In the genomic region with DNA sequence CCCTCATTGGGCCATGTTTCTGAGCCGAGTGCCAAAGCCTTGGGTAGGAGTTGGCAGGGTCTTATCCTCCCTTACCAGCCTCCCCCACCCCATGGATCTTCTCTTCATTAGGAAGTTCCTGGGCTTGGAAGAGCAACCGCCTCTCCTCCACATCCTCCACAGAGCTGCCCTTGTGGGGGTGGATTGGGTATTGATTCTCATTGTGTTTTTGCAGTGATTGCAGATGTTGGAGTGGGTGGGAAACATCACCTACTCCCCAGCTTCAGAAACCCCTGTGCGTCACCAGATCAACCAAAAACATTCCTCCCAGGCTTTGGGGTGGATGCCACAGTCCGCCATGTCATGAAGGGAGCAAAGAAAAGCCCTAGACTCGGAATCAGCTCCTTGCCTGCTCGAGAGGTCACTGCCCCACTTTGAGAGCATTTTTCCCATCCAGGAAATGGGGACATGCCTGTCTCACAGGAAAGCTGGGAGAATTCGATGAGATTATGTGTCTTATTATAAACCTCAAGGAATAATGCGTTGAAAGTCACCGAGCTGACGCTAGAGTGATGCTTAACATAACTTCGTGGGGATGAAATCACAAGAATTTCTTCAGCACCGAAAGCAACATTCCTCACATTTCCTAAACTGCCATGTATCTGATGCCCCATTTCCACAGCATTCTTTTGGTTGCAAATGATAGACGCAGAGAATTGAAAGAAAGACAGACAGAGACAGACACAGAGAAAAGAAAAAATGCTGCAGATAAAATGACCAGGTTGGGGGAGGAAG, we compare ENCODE assay signal across 31 cellular contexts. TPM values are rescaled to one million over a fixed set of nuclear protein-coding genes. Genes with fewer than 3 reads are reported as not detected.
DNase-seq lines count a peak whose midpoint lies in the region; ATAC-seq and TF ChIP-seq lines count a peak whose summit lies in the region.
"Had no signal": no experiment of that assay in that cellular context is flagged by ENCODE, and none has a peak within 500 bp of the region (broad histone marks: within the 10 kb centered on the region; RNA-seq: fewer than 3 reads in every experiment).

No MANE protein-coding gene starts in this region.

- dilution Hi-C loops in IMR-90 (cut with HindIII; ENCODE audit: low sequenced_read_pairs, unreplicated experiment), result no loop called here

- no peak overlapping the region for H3K14ac ChIP-seq in IMR-90 (replicated peaks; ENCODE audit: low read depth, low read length)

- no peak overlapping the region for H3K9ac ChIP-seq in IMR-90 (ENCODE audit: low read depth, low read length)
- H3K9ac ChIP-seq in neural progenitor cell, result no peak overlapping the region
- H3K9ac ChIP-seq: BLaER1 treated with 17β-estradiol and CSF1 and Interleukin-3, amounts not matched to agents 10 nM and 100 nM; SK-N-SH had no signal

- H3K4me1 Mint-ChIP-seq in Calu3 (ENCODE audit: low read depth, unreplicated experiment) (peaks cover 20% of the 10 kb centered on the region), glutamatergic neuron (ENCODE audit: low read depth, unreplicated experiment) (peaks cover 15% of the 10 kb centered on the region), neural progenitor cell (peaks cover 15% of the 10 kb centered on the region)
- H3K4me1 Mint-ChIP-seq: activated CD8-positive, alpha-beta memory T cell treated with anti-CD3 and anti-CD28 coated beads, Interleukin-2, amount 10 ng/mL, durations not matched to agents 7 days and 5 days had no signal

- H3K79me1 ChIP-seq in IMR-90 (ENCODE audit: low read depth in 1 of 2, low read length in 2 of 2), result no peaks in the 10 kb centered on the region

- H2AK5ac ChIP-seq in IMR-90 (ENCODE audit: low read depth, low read length), result no peak overlapping the region

- H3K18ac ChIP-seq in IMR-90 (ENCODE audit: low read depth, low read length), result no peak overlapping the region

- in situ Hi-C loops in IMR-90 (cut with MboI; ENCODE audit: low sequenced_read_pairs), result no loop called here

- H3K36me3 Mint-ChIP-seq in Calu3 (ENCODE audit: insufficient read depth, unreplicated experiment), result no peaks in the 10 kb centered on the region
- H3K36me3 Mint-ChIP-seq in glutamatergic neuron (ENCODE audit: unreplicated experiment), result peaks cover 4% of the 10 kb centered on the region
- H3K36me3 Mint-ChIP-seq in neural progenitor cell, result no peaks in the 10 kb centered on the region
- H3K36me3 Mint-ChIP-seq: activated CD8-positive, alpha-beta memory T cell treated with anti-CD3 and anti-CD28 coated beads, Interleukin-2, amount 10 ng/mL, durations not matched to agents 7 days and 5 days; naive thymus-derived CD8-positive, alpha-beta T cell had no signal

- peaks cover 3% of the 10 kb centered on the region; the same call in 1 of the 2 replicates for H3K9me3 ChIP-seq in IMR-90 (ENCODE audit: control insufficient read depth, insufficient read depth, low read length)
- H3K9me3 ChIP-seq in neural progenitor cell (ENCODE audit: low read depth), result no peaks in the 10 kb centered on the region
- H3K9me3 ChIP-seq: adrenal gland; BLaER1 treated with 17β-estradiol and CSF1 and Interleukin-3, amounts not matched to agents 10 nM and 100 nM; MG63; sigmoid colon; SK-N-SH; tibial artery had no signal

- no peak overlapping the region for H3K4me3 Mint-ChIP-seq in Calu3 (ENCODE audit: low read depth, unreplicated experiment)
- peak overlapping the region; percentile 8 for H3K4me3 Mint-ChIP-seq in glutamatergic neuron (ENCODE audit: unreplicated experiment)
- peak overlapping the region; percentile 12 for H3K4me3 Mint-ChIP-seq in neural progenitor cell
- H3K4me3 Mint-ChIP-seq: activated CD8-positive, alpha-beta memory T cell treated with anti-CD3 and anti-CD28 coated beads, Interleukin-2, amount 10 ng/mL, durations not matched to agents 7 days and 5 days; activated T-cell treated with anti-CD3 and anti-CD28 coated beads, Interleukin-2, amount 50 U/mL, for 4 hours; naive thymus-derived CD8-positive, alpha-beta T cell; T-helper 1 cell treated with Interleukin-12 subunit alpha and Interleukin-12 subunit beta and Interleukin-4 antibody, amounts not matched to agents 30 μg/mL and 1 μg/mL, for 36 hours had no signal

- CTCF ChIA-PET in Calu3 (lab: Charles Lee), result no interaction called here
- CTCF ChIA-PET in IMR-90 (lab: Yijun Ruan, JAX), result no interaction called here

- H2BK15ac ChIP-seq in IMR-90 (ENCODE audit: low read depth, low read length), result no peak overlapping the region

- H3K4me3 ChIP-seq in IMR-90 (ENCODE audit: insufficient read depth, low read depth, low read length), result no peak overlapping the region
- H3K4me3 ChIP-seq in neural progenitor cell, result no peak overlapping the region
- H3K4me3 ChIP-seq: adrenal gland; BLaER1 treated with 17β-estradiol and CSF1 and Interleukin-3, amounts not matched to agents 10 nM and 100 nM; MG63; sigmoid colon; tibial artery had no signal

- peaks cover 3% of the 10 kb centered on the region; the same call in 1 of the 2 replicates for H3K4me1 ChIP-seq in IMR-90 (ENCODE audit: control insufficient read depth, insufficient read depth, low read length)
- no peaks in the 10 kb centered on the region for H3K4me1 ChIP-seq in neural progenitor cell
- H3K4me1 ChIP-seq: adrenal gland; BLaER1 treated with 17β-estradiol and CSF1 and Interleukin-3, amounts not matched to agents 10 nM and 100 nM; sigmoid colon; tibial artery had no signal

- no peak overlapping the region for H2BK20ac ChIP-seq in IMR-90 (ENCODE audit: low read depth, low read length)

- no peak overlapping the region for H3K4me2 ChIP-seq in IMR-90 (ENCODE audit: low read depth, low read length)
- H3K4me2 ChIP-seq in neural progenitor cell, result no peak overlapping the region
- H3K4me2 ChIP-seq: BLaER1 treated with 17β-estradiol and CSF1 and Interleukin-3, amounts not matched to agents 10 nM and 100 nM; SK-N-SH had no signal

- BruUV-seq in Calu3 (replicated peaks; lab: Mats Ljungman, UMichigan) (no TSS peak), IMR-90 (replicated peaks; lab: Mats Ljungman, UMichigan) (no TSS peak)

- H4K8ac ChIP-seq in IMR-90 (ENCODE audit: low read depth in 2 of 2, low read length in 2 of 2), result no peak overlapping the region

- no peak for TF ChIP-seq RAD21 in IMR-90 (IDR thresholded peaks at IDR 0.05; ENCODE audit: low read length)

- no peak overlapping the region for H2BK5ac ChIP-seq in IMR-90 (ENCODE audit: low read depth, low read length, poor library complexity, severe bottlenecking)

- TF ChIP-seq POLR2A in IMR-90 (IDR thresholded peaks at IDR 0.05; ENCODE audit: low read depth, low read length), result no peak

- H3K27ac ChIP-seq in IMR-90 (ENCODE audit: insufficient read depth, low read length) (no peak overlapping the region), neural progenitor cell (no peak overlapping the region)
- H3K27ac ChIP-seq: adrenal gland; BLaER1 treated with 17β-estradiol and CSF1 and Interleukin-3, amounts not matched to agents 10 nM and 100 nM; sigmoid colon; tibial artery had no signal

- H3K36me3 ChIP-seq in IMR-90 (ENCODE audit: control insufficient read depth, insufficient read depth, low read length), result no peaks in the 10 kb centered on the region
- H3K36me3 ChIP-seq in neural progenitor cell, result no peaks in the 10 kb centered on the region
- H3K36me3 ChIP-seq: adrenal gland; BLaER1 treated with 17β-estradiol and CSF1 and Interleukin-3, amounts not matched to agents 10 nM and 100 nM; MG63; sigmoid colon; tibial artery had no signal

- H3K9me1 ChIP-seq in IMR-90 (ENCODE audit: insufficient read depth, low read length), result no peaks in the 10 kb centered on the region

- peaks cover 15% of the 10 kb centered on the region for H3K27me3 Mint-ChIP-seq in Calu3 (ENCODE audit: unreplicated experiment)
- peaks cover 6% of the 10 kb centered on the region for H3K27me3 Mint-ChIP-seq in glutamatergic neuron (ENCODE audit: unreplicated experiment)
- H3K27me3 Mint-ChIP-seq in neural progenitor cell (ENCODE audit: insufficient read depth, low read depth), result peaks cover 15% of the 10 kb centered on the region

- peaks cover 2% of the 10 kb centered on the region for H3K9me3 Mint-ChIP-seq in Calu3 (ENCODE audit: low read depth, unreplicated experiment)
- peaks cover 6% of the 10 kb centered on the region for H3K9me3 Mint-ChIP-seq in glutamatergic neuron (ENCODE audit: unreplicated experiment)
- peaks cover 3% of the 10 kb centered on the region for H3K9me3 Mint-ChIP-seq in neural progenitor cell
- H3K9me3 Mint-ChIP-seq: activated T-cell treated with anti-CD3 and anti-CD28 coated beads, Interleukin-2, amount 50 U/mL, for 4 hours; T-helper 1 cell treated with Interleukin-12 subunit alpha and Interleukin-12 subunit beta and Interleukin-4 antibody, amounts not matched to agents 30 μg/mL and 1 μg/mL, for 36 hours had no signal

- no peak overlapping the region for H3K4ac ChIP-seq in IMR-90 (ENCODE audit: low read depth, low read length)

- TF ChIP-seq CTCF in Calu3 (IDR thresholded peaks at IDR 0.05; ENCODE audit: unreplicated experiment), result no peak
- TF ChIP-seq CTCF in IMR-90 (conservative IDR thresholded peaks at IDR 0.05; ENCODE audit: low read depth, low read length), result no peak
- TF ChIP-seq CTCF in glutamatergic neuron (IDR thresholded peaks at IDR 0.05; ENCODE audit: partially characterized antibody, unreplicated experiment), result no peak
- TF ChIP-seq CTCF in neural progenitor cell (IDR thresholded peaks at IDR 0.05), result no peak

- no peak overlapping the region for H4K91ac ChIP-seq in IMR-90 (ENCODE audit: insufficient read depth, low read depth, low read length)

- no peak overlapping the region for H2BK120ac ChIP-seq in IMR-90 (ENCODE audit: low read depth, low read length)

- H3K27ac Mint-ChIP-seq in Calu3 (ENCODE audit: unreplicated experiment) (peak overlapping the region; percentile 6), glutamatergic neuron (ENCODE audit: unreplicated experiment) (no peak overlapping the region), neural progenitor cell (no peak overlapping the region)
- H3K27ac Mint-ChIP-seq: activated CD8-positive, alpha-beta memory T cell treated with anti-CD3 and anti-CD28 coated beads, Interleukin-2, amount 10 ng/mL, durations not matched to agents 7 days and 5 days; naive thymus-derived CD8-positive, alpha-beta T cell; T-helper 1 cell treated with Interleukin-12 subunit alpha and Interleukin-12 subunit beta and Interleukin-4 antibody, amounts not matched to agents 30 μg/mL and 1 μg/mL, for 36 hours had no signal

- intact Hi-C loops in Calu3 (cut with micrococcal nuclease; ENCODE audit: unreplicated experiment), result no loop called here
- intact Hi-C loops in IMR-90 (cut with micrococcal nuclease), result no loop called here

- H2AFZ ChIP-seq in IMR-90 (replicated peaks; ENCODE audit: low read length, poor library complexity) (no peak overlapping the region), neural progenitor cell (replicated peaks) (no peak overlapping the region)

- WGBS in IMR-90 (ENCODE audit: extremely low coverage in 2 of 2, insufficient read length in 1 of 2), 2 experiments, result 50% methylated on average over 2 of the region's 13 CpGs; no CpG with 5 or more reads in 1 of the 2 experiments

- H4K20me1 ChIP-seq in IMR-90 (ENCODE audit: insufficient read depth, low read length), result no peaks in the 10 kb centered on the region
- no peaks in the 10 kb centered on the region for H4K20me1 ChIP-seq in neural progenitor cell (ENCODE audit: low read depth)

- ATAC-seq in IMR-90 (ENCODE audit: low read depth) (peak; percentile 53; the same call in 1 of the 2 replicates), GM18520 (IDR thresholded peaks at IDR 0.05; ENCODE audit: unreplicated experiment) (no peak)
- ATAC-seq: activated CD4-positive, CD25-positive, alpha-beta regulatory T cell treated with anti-CD3 and anti-CD28 coated beads, Interleukin-2, amount 50 U/mL, for 24 hours; activated CD8-positive, alpha-beta memory T cell treated with anti-CD3 and anti-CD28 coated beads, Interleukin-2, amount 10 ng/mL, durations not matched to agents 7 days and 5 days; activated T-cell treated with anti-CD3 and anti-CD28 coated beads, Interleukin-2, amount 50 U/mL, for 4 hours; left ventricle myocardium superior; naive thymus-derived CD8-positive, alpha-beta T cell; PC-3 had no signal

- no peaks in the 10 kb centered on the region for H3F3A ChIP-seq in neural progenitor cell (ENCODE audit: low read depth)

- H4K5ac ChIP-seq in IMR-90 (ENCODE audit: low read depth, low read length), result no peak overlapping the region

- H2AK9ac ChIP-seq in IMR-90 (replicated peaks; ENCODE audit: low read depth, low read length, poor library complexity), result no peak overlapping the region

- H3K23ac ChIP-seq in IMR-90 (ENCODE audit: low read depth, low read length), result no peak overlapping the region

- no peak for DNase-seq in Calu3
- DNase-seq in IMR-90, result peak; percentile 10
- no peak for DNase-seq in glutamatergic neuron
- DNase-seq in neural progenitor cell (ENCODE audit: low spot score), result no peak
- no peak for DNase-seq in T-helper 9 cell
- no peak for DNase-seq in foreskin melanocyte
- DNase-seq: ACHN; activated CD4-positive, alpha-beta T cell treated with anti-CD3 and anti-CD28 coated beads, Interleukin-2, amount 50 U/mL, for 4 hours; activated CD8-positive, alpha-beta memory T cell treated with anti-CD3 and anti-CD28 coated beads, Interleukin-2, amount 10 ng/mL, durations not matched to agents 7 days and 5 days; activated T-cell treated with anti-CD3 and anti-CD28 coated beads, Interleukin-2, amount 50 U/mL, for 4 hours; adrenal gland; COR-L47; DMS79; GF-D8; KG1; left ventricle myocardium superior; MG63; midbrain; naive thymus-derived CD8-positive, alpha-beta T cell; NCI-H1105 treated with DMSO at 0.1 percent for 48 hours; NCI-H2029 treated with DMSO at 0.1 percent for 48 hours; NCI-H524 treated with DMSO at 0.1 percent for 48 hours; PC-3; sigmoid colon; SK-N-SH; stimulated activated CD4-positive, alpha-beta T cell treated with anti-CD3 and anti-CD28 coated beads, Interleukin-4, amount 100 ng/mL, for 1 hour; tibial artery had no signal

- H3K56ac ChIP-seq in IMR-90 (ENCODE audit: extremely low read depth, insufficient read depth, low read length), result no peak overlapping the region

- H3K27me3 ChIP-seq in IMR-90 (ENCODE audit: control insufficient read depth, insufficient read depth, low read length) (peaks cover 54% of the 10 kb centered on the region), neural progenitor cell (peaks cover 3% of the 10 kb centered on the region)
- H3K27me3 ChIP-seq: adrenal gland; BLaER1 treated with 17β-estradiol and CSF1 and Interleukin-3, amounts not matched to agents 10 nM and 100 nM had no signal

- POLR2A ChIA-PET in IMR-90 (lab: Charles Lee; ENCODE audit: unreplicated experiment), result no interaction called here

- no peaks in the 10 kb centered on the region for H3K79me2 ChIP-seq in neural progenitor cell (ENCODE audit: low read depth)

RNA-seq across cellular contexts. Expression of gene ZBTB40, which starts 44.7 kb away (rescaled TPM):
- 17.8 and 18.7 TPM in 2 replicates for total RNA-seq in Calu3 (2022)
- total RNA-seq in IMR-90 (2012; rRNA removed), result 8.9 and 9.7 TPM in 2 replicates
- 5.2 and 6.0 TPM in 2 replicates for polyA plus RNA-seq in IMR-90 (2012; rRNA removed)
- polyA plus RNA-seq in IMR-90 (2012; cell fraction: cytosol; rRNA removed), result 1.7 TPM in 2 replicates
- 24.5 and 27.8 TPM in 2 replicates for polyA plus RNA-seq in IMR-90 (2012; cell fraction: nucleus; rRNA removed; ENCODE audit: low replicate concordance)
- total RNA-seq in glutamatergic neuron (ENCODE audit: unreplicated experiment), result 25.7 TPM
- 14.9 and 15.7 TPM in 2 replicates for total RNA-seq in neural progenitor cell (ENCODE audit: low replicate concordance)
